Comparison of ENCODE assay signal across 26 cellular contexts in genomic region chr2:39156107-39156506, GRCh38. TPM values are rescaled to one million over a fixed set of nuclear protein-coding genes. Genes with fewer than 3 reads are reported as not detected.
A peak's percentile ranks its signal among the peaks of the same experiment; 100 is the strongest.
DNase-seq lines count a peak whose midpoint lies in the region; ATAC-seq, FAIRE-seq and TF ChIP-seq lines count a peak whose summit lies in the region.
"Had no signal": no experiment of that assay in that cellular context is flagged by ENCODE, and none has a peak within 500 bp of the region (broad histone marks: within the 10 kb centered on the region; RNA-seq: fewer than 3 reads in every experiment).

No MANE protein-coding gene starts in this region.

- H3K4me1 ChIP-seq in A549 (no peaks in the 10 kb centered on the region), mesenchymal stem cell (ENCODE audit: control insufficient read depth, insufficient read depth, low read depth, low read length) (peaks cover 4% of the 10 kb centered on the region)
- H3K4me1 ChIP-seq: Caco-2 had no signal

- no peak for ATAC-seq in A549
- ATAC-seq in GM18909 (IDR thresholded peaks at IDR 0.05; ENCODE audit: poor library complexity, unreplicated experiment), result no peak
- no peak for ATAC-seq in HG03565 (IDR thresholded peaks at IDR 0.05; ENCODE audit: unreplicated experiment)
- ATAC-seq: T-helper 17 cell had no signal

- H3K14ac ChIP-seq in mesenchymal stem cell (ENCODE audit: low read length in 2 of 2), result no peak overlapping the region

- H2BK12ac ChIP-seq in mesenchymal stem cell (ENCODE audit: low read length in 2 of 2), result no peak overlapping the region

- H3K4ac ChIP-seq in mesenchymal stem cell (ENCODE audit: low read depth in 1 of 2, low read length in 2 of 2), result no peak overlapping the region

- H2BK120ac ChIP-seq in mesenchymal stem cell (ENCODE audit: low read depth, low read length), result no peak overlapping the region

- H3K9ac ChIP-seq in mesenchymal stem cell (ENCODE audit: low read length), result peak overlapping the region; percentile 73
- H3K9ac ChIP-seq: BLaER1 treated with 17β-estradiol and CSF1 and Interleukin-3, amounts not matched to agents 10 nM and 100 nM had no signal

- H3K4me2 ChIP-seq in A549 (no peak overlapping the region), mesenchymal stem cell (ENCODE audit: low read length, poor library complexity, severe bottlenecking) (no peak overlapping the region)
- H3K4me2 ChIP-seq: BLaER1 treated with 17β-estradiol and CSF1 and Interleukin-3, amounts not matched to agents 10 nM and 100 nM had no signal

- no peaks in the 10 kb centered on the region for H3K9me3 ChIP-seq in A549
- H3K9me3 ChIP-seq in mesenchymal stem cell (ENCODE audit: control insufficient read depth, low read length), result no peaks in the 10 kb centered on the region
- H3K9me3 ChIP-seq: BLaER1 treated with 17β-estradiol and CSF1 and Interleukin-3, amounts not matched to agents 10 nM and 100 nM; psoas muscle had no signal

- CTCF ChIA-PET in A549 (lab: Yijun Ruan, JAX), result interaction anchor here (1.0 to 1.1 kb wide), 2 partner anchors 13 to 73 kb away, joined by 4 to 5 read pairs; no protein-coding TSS in a partner anchor

- H3K79me1 ChIP-seq in mesenchymal stem cell (replicated peaks; ENCODE audit: low read length, poor library complexity, severe bottlenecking), result no peaks in the 10 kb centered on the region

- no peak overlapping the region for H2AFZ ChIP-seq in mesenchymal stem cell (ENCODE audit: low read depth, low read length)

- no peak for TF ChIP-seq RAD21 in A549 (conservative IDR thresholded peaks at IDR 0.05 in 1 of 2, IDR thresholded peaks at IDR 0.05 in 1 of 2)

- FAIRE-seq in A549 (lab: Jason Lieb, UNC) (no peak), endometrium (lab: Jason Lieb, UNC) (peak; percentile 95)
- FAIRE-seq: frontal cortex, GM12891, islet of Langerhans had no signal

- no peak overlapping the region for H3K27ac ChIP-seq in A549
- H3K27ac ChIP-seq in mesenchymal stem cell (ENCODE audit: low read length, poor library complexity, severe bottlenecking), result no peak overlapping the region
- H3K27ac ChIP-seq: BLaER1 treated with 17β-estradiol and CSF1 and Interleukin-3, amounts not matched to agents 10 nM and 100 nM; psoas muscle; RWPE1 had no signal

- no peaks in the 10 kb centered on the region for H3K36me3 ChIP-seq in mesenchymal stem cell (ENCODE audit: control insufficient read depth in 1 of 2, insufficient read depth in 2 of 2, low read depth in 1 of 2, low read length in 2 of 2)
- H3K36me3 ChIP-seq: BLaER1 treated with 17β-estradiol and CSF1 and Interleukin-3, amounts not matched to agents 10 nM and 100 nM had no signal

- H2BK15ac ChIP-seq in mesenchymal stem cell (ENCODE audit: low read depth, poor library complexity, severe bottlenecking), result no peak overlapping the region

- TF ChIP-seq POLR2A in A549 (IDR thresholded peaks at IDR 0.05; ENCODE audit: low read length), result no peak

- no peak overlapping the region for H4K91ac ChIP-seq in mesenchymal stem cell (ENCODE audit: low read length)

- H3K4me3 ChIP-seq in A549 (no peak overlapping the region), mesenchymal stem cell (ENCODE audit: insufficient read depth in 1 of 2, low read depth in 1 of 2, low read length in 2 of 2) (no peak overlapping the region)
- H3K4me3 ChIP-seq: BLaER1 treated with 17β-estradiol and CSF1 and Interleukin-3, amounts not matched to agents 10 nM and 100 nM; lung; psoas muscle had no signal

- H3K27me3 ChIP-seq in mesenchymal stem cell (ENCODE audit: control insufficient read depth in 1 of 2, insufficient read depth in 1 of 2, low read length in 2 of 2), result no peaks in the 10 kb centered on the region
- H3K27me3 ChIP-seq: BLaER1 treated with 17β-estradiol and CSF1 and Interleukin-3, amounts not matched to agents 10 nM and 100 nM had no signal

- DNase-seq in A549 (ENCODE audit: low read depth in 1 of 2, low spot score in 1 of 2) (no peak), HCEC 1CT (peak; percentile 23), mesenchymal stem cell (no peak), GM10266 (ENCODE audit: extremely low spot score) (no peak)
- no peak for DNase-seq in stimulated activated CD8-positive, alpha-beta memory T cell treated with anti-CD3 and anti-CD28 coated beads, Interleukin-4, amount 100 ng/mL, for 48 hours
- DNase-seq: activated CD4-positive, alpha-beta T cell treated with anti-CD3 and anti-CD28 coated beads for 4 hours; activated naive CD4-positive, alpha-beta T cell treated with anti-CD3 and anti-CD28 coated beads, Interleukin-2, amount 50 U/mL, for 16 hours; anterior cingulate cortex; Caco-2; caudate nucleus; DMS79; H7; NCI-H1092 treated with DMSO at 0.1 percent for 48 hours; NCI-H2029; NCI-H774; psoas muscle; T-helper 17 cell had no signal

- no peak overlapping the region for H3K18ac ChIP-seq in mesenchymal stem cell (ENCODE audit: low read depth in 1 of 2, low read length in 2 of 2)

- H3K23ac ChIP-seq in mesenchymal stem cell (ENCODE audit: low read length in 2 of 2), result no peak overlapping the region

- no peak for TF ChIP-seq EP300 in A549 (IDR thresholded peaks at IDR 0.05)

- H4K8ac ChIP-seq in mesenchymal stem cell (ENCODE audit: low read length), result no peak overlapping the region

- POLR2A ChIA-PET in A549 (lab: Yijun Ruan, JAX), result interaction anchor here (1.7 kb wide), 1 partner anchor 36 kb away, joined by 5 read pairs; the partner anchor contains the start of gene SOS1

- H2BK5ac ChIP-seq in mesenchymal stem cell (ENCODE audit: low read depth, low read length, poor library complexity, severe bottlenecking), result no peak overlapping the region

- no peak overlapping the region for H2AK5ac ChIP-seq in mesenchymal stem cell (ENCODE audit: low read length, severe bottlenecking)

- TF ChIP-seq CTCF in A549 (IDR thresholded peaks at IDR 0.05) (no peak), GM10266 (IDR thresholded peaks at IDR 0.05; ENCODE audit: control insufficient read depth, insufficient read depth, low read depth, missing control alignments) (no peak)

TF ChIP-seq in A549, 52 proteins besides CTCF, POLR2A, EP300 and RAD21:
- no peak for TF ChIP-seq CBX2 (IDR thresholded peaks at IDR 0.05; ENCODE audit: borderline replicate concordance, low read depth)
- no peak for TF ChIP-seq PHF8 (IDR thresholded peaks at IDR 0.05; ENCODE audit: borderline replicate concordance, low read depth)
- no peak for TF ChIP-seq FOSL2 (IDR thresholded peaks at IDR 0.05)
- no peak for TF ChIP-seq FOSL2 (CRISPR knock-in tag; IDR thresholded peaks at IDR 0.05)
- TF ChIP-seq HEYL (CRISPR knock-in tag; IDR thresholded peaks at IDR 0.05), result no peak
- TF ChIP-seq HOXB5 (CRISPR knock-in tag; IDR thresholded peaks at IDR 0.05), result no peak
- peak; percentile 90 for TF ChIP-seq MAFK (IDR thresholded peaks at IDR 0.05; ENCODE audit: partially characterized antibody)

RNA-seq across cellular contexts. Expression of gene SOS1, which starts 35.3 kb away (rescaled TPM):
- polyA plus RNA-seq in A549 (2011; rRNA removed) (45.5 and 48.9 TPM in 2 replicates), A549 (2017; fragmentation: RNase III; extraction: RNeasy Plus Mini Kit Qiagen cat#74134 plus additional on column Dnase treatment) (17.0 to 19.6 TPM (median 19.5 TPM) in 3 replicates)
- 6.8 and 8.2 TPM in 2 replicates for polyA plus RNA-seq in A549 (2012; cell fraction: cytosol; rRNA removed)
- 9.4 and 10.6 TPM in 2 replicates for polyA plus RNA-seq in A549 (2012; cell fraction: nucleus; rRNA removed)
- polyA minus RNA-seq in A549 (2011; rRNA and poly(A)+ RNA removed), result 24.3 and 37.8 TPM in 2 replicates
- 25.2 TPM for polyA plus RNA-seq in mesenchymal stem cell (2013, experiment 1 of 2)
- polyA plus RNA-seq in mesenchymal stem cell (2013, experiment 2 of 2), result 22.5 TPM
